23 cellular contexts compared by ENCODE assay signal in the genomic region with DNA sequence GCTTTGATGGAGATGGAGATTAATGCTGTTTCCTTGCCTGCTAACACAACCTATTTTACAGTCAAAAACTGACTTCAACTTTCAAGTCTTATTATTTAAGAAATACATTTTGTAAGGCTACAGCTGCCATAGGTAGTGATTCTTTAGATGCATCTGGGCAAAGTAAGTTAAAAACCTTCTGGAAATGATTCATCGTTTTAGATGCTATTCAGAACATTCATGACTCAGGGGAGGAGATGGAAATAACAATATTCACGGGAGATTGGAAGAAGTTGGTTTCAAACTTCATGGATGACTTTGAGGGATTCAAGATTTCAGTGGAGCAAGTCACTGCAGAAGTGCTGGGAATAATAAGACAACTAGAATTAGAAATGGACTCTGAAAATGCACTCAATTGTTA.
DNase-seq lines count a peak whose midpoint lies in the region; ATAC-seq, FAIRE-seq and TF ChIP-seq lines count a peak whose summit lies in the region.
"Had no signal": no experiment of that assay in that cellular context is flagged by ENCODE, and none has a peak within 500 bp of the region (broad histone marks: within the 10 kb centered on the region; RNA-seq: fewer than 3 reads in every experiment).

No MANE protein-coding gene starts in this region.

- H3K27ac ChIP-seq in foreskin keratinocyte (no peak overlapping the region), PC-9 (no peak overlapping the region)
- H3K27ac ChIP-seq: HL-60, SJCRH30 had no signal

- H3K4me2 ChIP-seq in PC-9, result no peak overlapping the region

- no peaks in the 10 kb centered on the region for H4K20me1 ChIP-seq in PC-9 (ENCODE audit: insufficient read depth)

- intact Hi-C loops in PC-9 (cut with micrococcal nuclease; ENCODE audit: unreplicated experiment), result loop anchor here (10.0 kb wide), 2 partner anchors 129 to 621 kb away; no protein-coding TSS in a partner anchor

- no TSS peak for BruUV-seq in PC-9 (replicated peaks; lab: Mats Ljungman, UMichigan)

- H3K4me1 ChIP-seq in foreskin keratinocyte (no peaks in the 10 kb centered on the region), PC-9 (replicated peaks; ENCODE audit: insufficient read depth) (peaks cover 27% of the 10 kb centered on the region)
- H3K4me1 ChIP-seq: BE2C, HAP-1 had no signal

- peaks cover 12% of the 10 kb centered on the region for H3K9me3 ChIP-seq in PC-9 (ENCODE audit: insufficient read depth, low read depth)
- H3K9me3 ChIP-seq: BE2C, HAP-1, SJCRH30 had no signal

- no peak for FAIRE-seq in bronchial epithelial cell (lab: Jason Lieb, UNC)
- FAIRE-seq: GM12878, HTR-8/SVneo had no signal

- H3K36me3 ChIP-seq in bronchial epithelial cell (ENCODE audit: control insufficient read depth, insufficient read depth, low read length) (no peaks in the 10 kb centered on the region), PC-9 (ENCODE audit: low read depth) (no peaks in the 10 kb centered on the region)
- H3K36me3 ChIP-seq: BE2C, HAP-1, SJCRH30 had no signal

- no peak for TF ChIP-seq CTCF in bronchial epithelial cell (IDR thresholded peaks at IDR 0.05; ENCODE audit: insufficient read depth, low read length, severe bottlenecking)
- TF ChIP-seq CTCF in foreskin keratinocyte (conservative IDR thresholded peaks at IDR 0.05), result no peak
- no peak for TF ChIP-seq CTCF in PC-9 (conservative IDR thresholded peaks at IDR 0.05)

- no peak overlapping the region for H3K4me3 ChIP-seq in bronchial epithelial cell (ENCODE audit: low read depth, low read length)
- H3K4me3 ChIP-seq in PC-9, result no peak overlapping the region
- H3K4me3 ChIP-seq: GM12878, HAP-1, SJCRH30 had no signal

- ATAC-seq in foreskin keratinocyte, result peak; percentile 66
- ATAC-seq: GM12878, Panc1 had no signal

- POLR2A ChIA-PET in PC-9 (lab: Charles Lee; ENCODE audit: unreplicated experiment), result no interaction called here

- H3K27me3 ChIP-seq in bronchial epithelial cell (ENCODE audit: control insufficient read depth, insufficient read depth, low read length) (no peaks in the 10 kb centered on the region), foreskin keratinocyte (no peaks in the 10 kb centered on the region), PC-9 (ENCODE audit: insufficient read depth, low read depth) (no peaks in the 10 kb centered on the region)
- H3K27me3 ChIP-seq: BE2C, SJCRH30 had no signal

- peaks cover 20% of the 10 kb centered on the region for H3F3A ChIP-seq in PC-9 (ENCODE audit: insufficient read depth, low read depth)

- H3K79me2 ChIP-seq in PC-9 (ENCODE audit: low read depth), result no peaks in the 10 kb centered on the region

- H3K9me2 ChIP-seq in PC-9 (ENCODE audit: insufficient read depth), result no peaks in the 10 kb centered on the region

- peak; percentile 41 for DNase-seq in ELR (ENCODE audit: low read depth)
- DNase-seq in RPMI7951 (ENCODE audit: low read depth), result peak; percentile 60
- peak; percentile 63 for DNase-seq in bronchial epithelial cell (ENCODE audit: low read depth)
- DNase-seq in foreskin keratinocyte, result peak in 1 of 2 donors; percentile 20
- DNase-seq in kidney tubule cell (ENCODE audit: low spot score), result no peak
- DNase-seq in activated effector memory CD4-positive, alpha-beta T cell treated with anti-CD3 and anti-CD28 coated beads, Interleukin-2, amount 50 U/mL, for 16 hours, result no peak
- no peak for DNase-seq in PC-9
- DNase-seq: BE2C; DMS79 treated with DMSO at 0.1 percent for 48 hours; KG1; NCI-H1105; NCI-H146; NCI-H2029; NCI-H345; NCI-H524; NCI-H774; NK-92 treated with Interleukin-12 subunit alpha and Interleukin-12 subunit beta, amount 100 ng/mL, for 24 hours; SJCRH30 had no signal

- CTCF ChIA-PET in PC-9 (lab: Charles Lee), result no interaction called here

- no peak overlapping the region for H2AFZ ChIP-seq in PC-9

Comparison
In these comparisons a context has a peak if more than half of its experiments do, and no peak if none do; other contexts are left out.
1. DNase-seq: peak in ELR (single experiment), RPMI7951 (single experiment) and bronchial epithelial cell (single experiment); none in kidney tubule cell (single experiment), activated effector memory CD4-positive, alpha-beta T cell treated with anti-CD3 and anti-CD28 coated beads, Interleukin-2, amount 50 U/mL, for 16 hours (single experiment) and PC-9 (0 of 2).